Comparison of ENCODE assay signal across 1 cellular context in the genomic region with DNA sequence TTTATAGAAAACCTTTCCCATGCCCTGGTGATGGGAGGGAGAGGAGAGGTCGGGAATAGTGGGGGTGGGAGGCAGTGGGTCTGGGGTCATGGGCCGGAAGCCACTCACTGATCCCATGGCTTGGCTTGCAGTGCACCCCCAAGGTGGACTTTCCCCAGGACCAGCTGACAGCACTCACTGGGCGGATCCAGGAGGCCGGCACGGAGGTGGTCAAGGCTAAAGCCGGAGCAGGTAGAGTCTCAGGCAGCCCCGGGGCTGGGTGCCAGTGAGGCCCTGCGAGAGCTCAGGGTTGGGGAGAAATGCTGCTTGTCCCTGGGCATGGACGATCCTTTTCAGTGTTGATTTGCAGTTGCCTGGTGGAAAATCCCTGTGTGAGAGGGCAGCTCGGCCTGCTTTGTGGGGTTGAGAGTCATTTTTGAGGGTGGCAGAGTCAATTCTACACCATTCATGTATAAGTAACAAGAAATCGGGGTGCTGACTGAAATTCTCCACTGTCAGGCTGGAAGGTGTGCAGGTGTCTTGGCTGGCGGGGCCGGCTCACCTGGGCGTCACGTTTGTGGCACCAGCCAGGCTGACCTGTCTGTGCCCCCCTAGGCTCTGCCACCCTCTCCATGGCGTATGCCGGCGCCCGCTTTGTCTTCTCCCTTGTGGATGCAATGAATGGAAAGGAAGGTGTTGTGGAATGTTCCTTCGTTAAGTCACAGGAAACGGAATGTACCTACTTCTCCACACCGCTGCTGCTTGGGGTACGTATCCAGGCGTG.
TF ChIP-seq lines count a peak whose summit lies in the region.

No MANE protein-coding gene starts in this region.

TF ChIP-seq in K562, 482 proteins besides CTCF, POLR2A, EP300 and RAD21:
- 0 out of 2 replicates have a peak, but pooled peaks have one; percentile 12 for TF ChIP-seq POLR2G (IDR thresholded peaks at IDR 0.05; ENCODE audit: low read depth, low read length)
- no peak for TF ChIP-seq JUN (IDR thresholded peaks at IDR 0.05; ENCODE audit: borderline replicate concordance, low read depth, low read length)
- no peak for TF ChIP-seq JUN (CRISPR knock-in tag; IDR thresholded peaks at IDR 0.05; ENCODE audit: borderline replicate concordance)
- no peak for TF ChIP-seq FOS (IDR thresholded peaks at IDR 0.05; ENCODE audit: extremely low read depth, insufficient read length)
TF ChIP-seq in K562: peak in this region for 1.
